ENCODE assay signal across 1 cellular context in genomic region chr6:36739947-36740817, GRCh38.
TF ChIP-seq lines count a peak whose summit lies in the region.

No MANE protein-coding gene starts in this region.

TF ChIP-seq in GM12878, 131 proteins besides CTCF, POLR2A, EP300 and RAD21:
- TF ChIP-seq MEF2B (IDR thresholded peaks at IDR 0.05; ENCODE audit: partially characterized antibody, poor library complexity, severe bottlenecking) (no peak), LARP7 (IDR thresholded peaks at IDR 0.05) (no peak), ZBTB33 (IDR thresholded peaks at IDR 0.05) (no peak), EED (IDR thresholded peaks at IDR 0.05; ENCODE audit: low read depth) (no peak), BHLHE40 (IDR thresholded peaks at IDR 0.05; ENCODE audit: borderline replicate concordance in 1 of 2, low read depth in 2 of 2, low read length in 1 of 2) (peak; percentile 36; a peak in 1 of 4 replicates)
- TF ChIP-seq, protein P1, sequence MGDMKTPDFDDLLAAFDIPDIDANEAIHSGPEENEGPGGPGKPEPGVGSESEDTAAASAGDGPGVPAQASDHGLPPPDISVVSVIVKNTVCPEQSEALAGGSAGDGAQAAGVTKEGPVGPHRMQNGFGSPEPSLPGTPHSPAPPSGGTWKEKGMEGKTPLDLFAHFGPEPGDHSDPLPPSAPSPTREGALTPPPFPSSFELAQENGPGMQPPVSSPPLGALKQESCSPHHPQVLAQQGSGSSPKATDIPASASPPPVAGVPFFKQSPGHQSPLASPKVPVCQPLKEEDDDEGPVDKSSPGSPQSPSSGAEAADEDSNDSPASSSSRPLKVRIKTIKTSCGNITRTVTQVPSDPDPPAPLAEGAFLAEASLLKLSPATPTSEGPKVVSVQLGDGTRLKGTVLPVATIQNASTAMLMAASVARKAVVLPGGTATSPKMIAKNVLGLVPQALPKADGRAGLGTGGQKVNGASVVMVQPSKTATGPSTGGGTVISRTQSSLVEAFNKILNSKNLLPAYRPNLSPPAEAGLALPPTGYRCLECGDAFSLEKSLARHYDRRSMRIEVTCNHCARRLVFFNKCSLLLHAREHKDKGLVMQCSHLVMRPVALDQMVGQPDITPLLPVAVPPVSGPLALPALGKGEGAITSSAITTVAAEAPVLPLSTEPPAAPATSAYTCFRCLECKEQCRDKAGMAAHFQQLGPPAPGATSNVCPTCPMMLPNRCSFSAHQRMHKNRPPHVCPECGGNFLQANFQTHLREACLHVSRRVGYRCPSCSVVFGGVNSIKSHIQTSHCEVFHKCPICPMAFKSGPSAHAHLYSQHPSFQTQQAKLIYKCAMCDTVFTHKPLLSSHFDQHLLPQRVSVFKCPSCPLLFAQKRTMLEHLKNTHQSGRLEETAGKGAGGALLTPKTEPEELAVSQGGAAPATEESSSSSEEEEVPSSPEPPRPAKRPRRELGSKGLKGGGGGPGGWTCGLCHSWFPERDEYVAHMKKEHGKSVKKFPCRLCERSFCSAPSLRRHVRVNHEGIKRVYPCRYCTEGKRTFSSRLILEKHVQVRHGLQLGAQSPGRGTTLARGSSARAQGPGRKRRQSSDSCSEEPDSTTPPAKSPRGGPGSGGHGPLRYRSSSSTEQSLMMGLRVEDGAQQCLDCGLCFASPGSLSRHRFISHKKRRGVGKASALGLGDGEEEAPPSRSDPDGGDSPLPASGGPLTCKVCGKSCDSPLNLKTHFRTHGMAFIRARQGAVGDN (IDR thresholded peaks at IDR 0.05) = peak; percentile 57; the same call in 1 of the 2 replicates
